ENCODE assay signal across 1 cellular context in genomic region chr16:30526823-30527634, GRCh38.
A peak's percentile ranks its signal among the peaks of the same experiment; 100 is the strongest.
TF ChIP-seq lines count a peak whose summit lies in the region.

No MANE protein-coding gene starts in this region.

TF ChIP-seq in K562, 482 proteins besides CTCF, POLR2A, EP300 and RAD21 (continued from another document and continues in another):
- TF ChIP-seq ZNF318 (IDR thresholded peaks at IDR 0.05; ENCODE audit: borderline replicate concordance in 1 of 2, low read depth in 1 of 2) (no peak), ZNF263 (CRISPR knock-in tag; IDR thresholded peaks at IDR 0.05; ENCODE audit: borderline replicate concordance) (peak; percentile 100), ZNF174 (CRISPR knock-in tag; IDR thresholded peaks at IDR 0.05) (no peak), RAD51 (IDR thresholded peaks at IDR 0.05; ENCODE audit: borderline replicate concordance, low read depth) (peak; percentile 12; the same call in 1 of the 2 replicates), SRSF1 (IDR thresholded peaks at IDR 0.05; ENCODE audit: low read depth, low read length) (no peak), LEF1 (IDR thresholded peaks at IDR 0.05) (0 out of 2 replicates have a peak, but pooled peaks have one; percentile 17), CHCHD3 (CRISPR knock-in tag; IDR thresholded peaks at IDR 0.05) (no peak), CREB3 (tag; conservative IDR thresholded peaks at IDR 0.05; ENCODE audit: low read depth) (no peak), SREBF2 (CRISPR knock-in tag; IDR thresholded peaks at IDR 0.05) (no peak), LCOR (CRISPR knock-in tag; IDR thresholded peaks at IDR 0.05) (no peak; the same call in none of the 2 replicates), KDM4B (IDR thresholded peaks at IDR 0.05; ENCODE audit: borderline replicate concordance in 2 of 2, low read depth in 1 of 2) (peak in 1 of 2 experiments; percentile 38; a peak in 1 of 4 replicates), NR1H2 (CRISPR knock-in tag; IDR thresholded peaks at IDR 0.05) (no peak), CTCFL (IDR thresholded peaks at IDR 0.05; ENCODE audit: borderline replicate concordance, insufficient read depth, low read depth, low read length, poor library complexity, severe bottlenecking) (peak; percentile 78), ARID3A (IDR thresholded peaks at IDR 0.05; ENCODE audit: borderline replicate concordance, low read depth, low read length) (no peak), EHMT2 (IDR thresholded peaks at IDR 0.05) (no peak), ZNF311 (CRISPR knock-in tag; IDR thresholded peaks at IDR 0.05) (no peak), E2F3 (CRISPR knock-in tag; IDR thresholded peaks at IDR 0.05) (0 out of 2 replicates have a peak, but pooled peaks have one; percentile 65), YBX1 (IDR thresholded peaks at IDR 0.05) (no peak), E2F8 (IDR thresholded peaks at IDR 0.05; ENCODE audit: low read depth, partially characterized antibody) (no peak), CHD2 (IDR thresholded peaks at IDR 0.05; ENCODE audit: low read depth, low read length) (no peak), TSHZ1 (CRISPR knock-in tag; IDR thresholded peaks at IDR 0.05) (no peak), ZNF785 (CRISPR knock-in tag; IDR thresholded peaks at IDR 0.05) (no peak), GABPA (tag; conservative IDR thresholded peaks at IDR 0.05; ENCODE audit: low read depth) (peak; percentile 100), ZEB2 (IDR thresholded peaks at IDR 0.05) (peak; percentile 53; the same call in 1 of the 2 replicates), HDAC3 (IDR thresholded peaks at IDR 0.05; ENCODE audit: borderline replicate concordance, partially characterized antibody) (no peak), E2F6 (IDR thresholded peaks at IDR 0.05; ENCODE audit: borderline replicate concordance in 1 of 2, extremely low read depth in 1 of 2, insufficient read depth in 1 of 2, insufficient read length in 1 of 2, low read depth in 1 of 2, low read length in 1 of 2, poor library complexity in 1 of 2, severe bottlenecking in 1 of 2) (peak; percentile 9 to 59), HMBOX1 (IDR thresholded peaks at IDR 0.05) (no peak), HNRNPH1 (optimal IDR thresholded peaks at IDR 0.05; ENCODE audit: low read depth, low read length) (no peak)
